ENCODE assay signal across 1 cellular context in genomic region chr20:1871807-1872455, GRCh38.
TF ChIP-seq lines count a peak whose summit lies in the region.

No MANE protein-coding gene starts in this region.

TF ChIP-seq in HepG2, 621 proteins besides CTCF, POLR2A, EP300 and RAD21 (continued from another document):
- TF ChIP-seq, protein P1, sequence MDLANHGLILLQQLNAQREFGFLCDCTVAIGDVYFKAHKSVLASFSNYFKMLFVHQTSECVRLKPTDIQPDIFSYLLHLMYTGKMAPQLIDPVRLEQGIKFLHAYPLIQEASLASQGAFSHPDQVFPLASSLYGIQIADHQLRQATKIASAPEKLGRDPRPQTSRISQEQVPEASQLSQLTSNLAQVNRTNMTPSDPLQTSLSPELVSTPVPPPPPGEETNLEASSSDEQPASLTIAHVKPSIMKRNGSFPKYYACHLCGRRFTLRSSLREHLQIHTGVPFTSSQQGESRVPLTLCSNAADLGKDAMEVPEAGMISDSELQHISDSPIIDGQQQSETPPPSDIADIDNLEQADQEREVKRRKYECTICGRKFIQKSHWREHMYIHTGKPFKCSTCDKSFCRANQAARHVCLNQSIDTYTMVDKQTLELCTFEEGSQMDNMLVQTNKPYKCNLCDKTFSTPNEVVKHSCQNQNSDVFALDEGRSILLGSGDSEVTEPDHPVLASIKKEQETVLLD (CRISPR knock-in tag; IDR thresholded peaks at IDR 0.05; ENCODE audit: low read depth): no peak
- no peak for TF ChIP-seq SP2 (CRISPR knock-in tag; IDR thresholded peaks at IDR 0.05)
- TF ChIP-seq REXO4 (CRISPR knock-in tag; IDR thresholded peaks at IDR 0.05; ENCODE audit: borderline replicate concordance): no peak
- TF ChIP-seq ZNF570 (CRISPR knock-in tag; IDR thresholded peaks at IDR 0.05; ENCODE audit: borderline replicate concordance): no peak
- TF ChIP-seq ZMYM3 (CRISPR knock-in tag; IDR thresholded peaks at IDR 0.05): 0 out of 2 replicates have a peak, but pooled peaks have one; percentile 35
- no peak for TF ChIP-seq SP5 (CRISPR knock-in tag; IDR thresholded peaks at IDR 0.05; ENCODE audit: borderline replicate concordance, low read depth)
- TF ChIP-seq PRMT3 (CRISPR knock-in tag; IDR thresholded peaks at IDR 0.05; ENCODE audit: borderline replicate concordance, low read depth): no peak
- no peak for TF ChIP-seq ZEB1 (IDR thresholded peaks at IDR 0.05; ENCODE audit: insufficient replicate concordance, low read depth)
- TF ChIP-seq ATF7-NPFF (CRISPR knock-in tag; IDR thresholded peaks at IDR 0.05; ENCODE audit: low read depth): no peak
- TF ChIP-seq AFF4 (CRISPR knock-in tag; IDR thresholded peaks at IDR 0.05): no peak
- TF ChIP-seq, protein P2, sequence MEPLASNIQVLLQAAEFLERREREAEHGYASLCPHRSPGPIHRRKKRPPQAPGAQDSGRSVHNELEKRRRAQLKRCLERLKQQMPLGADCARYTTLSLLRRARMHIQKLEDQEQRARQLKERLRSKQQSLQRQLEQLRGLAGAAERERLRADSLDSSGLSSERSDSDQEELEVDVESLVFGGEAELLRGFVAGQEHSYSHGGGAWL (CRISPR knock-in tag; IDR thresholded peaks at IDR 0.05): no peak
- TF ChIP-seq FOXK2 (IDR thresholded peaks at IDR 0.05): no peak
- TF ChIP-seq CHD4 (IDR thresholded peaks at IDR 0.05; ENCODE audit: borderline replicate concordance, low read length): 0 out of 2 replicates have a peak, but pooled peaks have one; percentile 35
- TF ChIP-seq ZBTB37 (CRISPR knock-in tag; IDR thresholded peaks at IDR 0.05): no peak
- no peak for TF ChIP-seq TFE3 (CRISPR knock-in tag; IDR thresholded peaks at IDR 0.05)
- no peak for TF ChIP-seq SNAI1 (CRISPR knock-in tag; IDR thresholded peaks at IDR 0.05; ENCODE audit: borderline replicate concordance)
- no peak for TF ChIP-seq ZNF7 (CRISPR knock-in tag; IDR thresholded peaks at IDR 0.05)
- peak; percentile 24; the same call in 1 of the 2 replicates for TF ChIP-seq HNF4G (IDR thresholded peaks at IDR 0.05; ENCODE audit: borderline replicate concordance, low read depth, low read length)
- no peak for TF ChIP-seq HNF4G (CRISPR knock-in tag; IDR thresholded peaks at IDR 0.05; ENCODE audit: borderline replicate concordance, low read depth)
- TF ChIP-seq CHCHD3 (CRISPR knock-in tag; IDR thresholded peaks at IDR 0.05): no peak
- no peak for TF ChIP-seq DDIT3 (CRISPR knock-in tag; IDR thresholded peaks at IDR 0.05)
- no peak for TF ChIP-seq NFE2L1 (CRISPR knock-in tag; IDR thresholded peaks at IDR 0.05; ENCODE audit: borderline replicate concordance)
